23 cellular contexts compared by ENCODE assay signal in genomic region chr6:1705183-1705582, GRCh38.
"Had no signal": no experiment of that assay in that cellular context is flagged by ENCODE, and none has a peak within 500 bp of the region (broad histone marks: within the 10 kb centered on the region; RNA-seq: fewer than 3 reads in every experiment).

No MANE protein-coding gene starts in this region.

- DNase-seq: cortex of kidney; effector memory CD8-positive, alpha-beta T cell; erythroblast; esophagus squamous epithelium; hypothalamus; immature natural killer cell; kidney; mesenchymal stem cell; mucosa of descending colon; naive B cell; sigmoid colon; stimulated activated CD4-positive, alpha-beta T cell treated with anti-CD3 and anti-CD28 coated beads, Interleukin-2, amount 100 ng/mL, for 24 hours; stimulated activated CD4-positive, alpha-beta T cell treated with anti-CD3 and anti-CD28 coated beads, Interleukin-4, amount 100 ng/mL, for 24 hours; stimulated activated naive CD4-positive, alpha-beta T cell treated with Interleukin-2 at 50 U/mL for 16 hours; stomach had no signal

- H3K4me1 ChIP-seq: esophagus squamous epithelium, prostate gland, right atrium auricular region, stomach, upper lobe of left lung had no signal

- H3K27me3 ChIP-seq: esophagus squamous epithelium, right atrium auricular region, sigmoid colon, stomach, tibial nerve, upper lobe of left lung had no signal

- H3K27ac ChIP-seq: esophagus squamous epithelium, parathyroid adenoma, prostate gland, right atrium auricular region, sigmoid colon, stomach, tibial nerve, upper lobe of left lung had no signal

- ATAC-seq: effector memory CD8-positive, alpha-beta T cell; left lobe of liver; mucosa of descending colon; natural killer cell treated with Interleukin-12 subunit alpha and Interleukin-12 subunit beta and Interleukin-15 and Interleukin-18, amount 100 ng/mL, for 72 hours; stimulated activated effector memory CD8-positive, alpha-beta T cell treated with anti-CD3 and anti-CD28 coated beads, Interleukin-12 subunit alpha, Interleukin-12 subunit beta, amount 100 ng/mL, for 72 hours had no signal
